In the genomic region with DNA sequence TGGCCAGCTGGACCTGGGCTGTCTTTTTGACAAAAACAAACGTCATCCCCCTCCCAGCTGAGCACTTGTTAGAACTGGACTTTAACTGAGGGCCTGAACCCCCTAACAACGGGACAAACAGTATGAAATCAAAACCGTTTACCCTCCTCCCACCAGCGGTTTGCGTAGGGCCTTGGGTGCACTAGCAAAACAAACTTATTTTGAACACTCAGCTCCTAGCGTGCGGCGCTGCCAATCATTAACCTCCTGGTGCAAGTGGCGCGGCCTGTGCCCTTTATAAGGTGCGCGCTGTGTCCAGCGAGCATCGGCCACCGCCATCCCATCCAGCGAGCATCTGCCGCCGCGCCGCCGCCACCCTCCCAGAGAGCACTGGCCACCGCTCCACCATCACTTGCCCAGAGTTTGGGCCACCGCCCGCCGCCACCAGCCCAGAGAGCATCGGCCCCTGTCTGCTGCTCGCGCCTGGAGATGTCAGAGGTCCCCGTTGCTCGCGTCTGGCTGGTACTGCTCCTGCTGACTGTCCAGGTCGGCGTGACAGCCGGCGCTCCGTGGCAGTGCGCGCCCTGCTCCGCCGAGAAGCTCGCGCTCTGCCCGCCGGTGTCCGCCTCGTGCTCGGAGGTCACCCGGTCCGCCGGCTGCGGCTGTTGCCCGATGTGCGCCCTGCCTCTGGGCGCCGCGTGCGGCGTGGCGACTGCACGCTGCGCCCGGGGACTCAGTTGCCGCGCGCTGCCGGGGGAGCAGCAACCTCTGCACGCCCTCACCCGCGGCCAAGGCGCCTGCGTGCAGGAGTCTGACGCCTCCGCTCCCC, we compare ENCODE assay signal across 1 cellular context.
A peak's percentile ranks its signal among the peaks of the same experiment; 100 is the strongest.
TF ChIP-seq lines count a peak whose summit lies in the region.

A gene (plus strand): TSS at position 304 of the 808 bp plus-strand sequence. CDS start 165 bp downstream, at position 469.

TF ChIP-seq in WTC11, 78 proteins besides CTCF, POLR2A, EP300 and RAD21 (continued from another document):
- TF ChIP-seq, protein P1, sequence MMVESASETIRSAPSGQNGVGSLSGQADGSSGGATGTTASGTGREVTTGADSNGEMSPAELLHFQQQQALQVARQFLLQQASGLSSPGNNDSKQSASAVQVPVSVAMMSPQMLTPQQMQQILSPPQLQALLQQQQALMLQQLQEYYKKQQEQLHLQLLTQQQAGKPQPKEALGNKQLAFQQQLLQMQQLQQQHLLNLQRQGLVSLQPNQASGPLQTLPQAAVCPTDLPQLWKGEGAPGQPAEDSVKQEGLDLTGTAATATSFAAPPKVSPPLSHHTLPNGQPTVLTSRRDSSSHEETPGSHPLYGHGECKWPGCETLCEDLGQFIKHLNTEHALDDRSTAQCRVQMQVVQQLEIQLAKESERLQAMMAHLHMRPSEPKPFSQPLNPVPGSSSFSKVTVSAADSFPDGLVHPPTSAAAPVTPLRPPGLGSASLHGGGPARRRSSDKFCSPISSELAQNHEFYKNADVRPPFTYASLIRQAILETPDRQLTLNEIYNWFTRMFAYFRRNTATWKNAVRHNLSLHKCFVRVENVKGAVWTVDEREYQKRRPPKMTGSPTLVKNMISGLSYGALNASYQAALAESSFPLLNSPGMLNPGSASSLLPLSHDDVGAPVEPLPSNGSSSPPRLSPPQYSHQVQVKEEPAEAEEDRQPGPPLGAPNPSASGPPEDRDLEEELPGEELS (CRISPR knock-in tag; IDR thresholded peaks at IDR 0.05) = peak; percentile 80; the same call in 1 of the 2 replicates
- TF ChIP-seq SP1 (CRISPR knock-in tag; conservative IDR thresholded peaks at IDR 0.05) (no peak), TP53 (CRISPR knock-in tag; IDR thresholded peaks at IDR 0.05) (peak; percentile 58; the same call in 1 of the 2 replicates)
- TF ChIP-seq, protein P2, sequence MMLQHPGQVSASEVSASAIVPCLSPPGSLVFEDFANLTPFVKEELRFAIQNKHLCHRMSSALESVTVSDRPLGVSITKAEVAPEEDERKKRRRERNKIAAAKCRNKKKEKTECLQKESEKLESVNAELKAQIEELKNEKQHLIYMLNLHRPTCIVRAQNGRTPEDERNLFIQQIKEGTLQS (CRISPR knock-in tag; conservative IDR thresholded peaks at IDR 0.05) = 0 out of 2 replicates have a peak, but pooled peaks have one; percentile 15
TF ChIP-seq in WTC11: peak in this region for 17.
